Comparison of ENCODE assay signal across 7 cellular contexts in the genomic region with DNA sequence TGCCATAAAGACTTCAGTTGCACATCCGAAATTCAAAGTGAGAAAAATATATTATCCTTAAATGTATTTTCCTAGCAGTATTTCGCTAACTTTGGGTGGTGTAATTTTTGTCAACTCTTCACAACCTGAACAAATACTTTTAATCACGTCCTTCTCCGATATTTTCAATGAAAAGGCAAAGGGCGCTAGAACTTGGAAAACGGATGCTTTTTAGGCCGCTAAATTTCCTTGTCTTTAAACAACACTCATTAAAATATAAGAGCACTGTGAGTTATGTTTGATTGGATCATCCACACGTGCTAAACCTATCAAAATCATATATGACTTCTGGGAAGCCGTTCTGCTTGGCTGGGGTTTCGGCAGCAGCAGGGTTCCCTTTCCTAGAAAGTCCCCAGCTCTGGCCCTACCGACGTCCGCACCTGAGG. TPM values are rescaled to one million over a fixed set of nuclear protein-coding genes. Genes with fewer than 3 reads are reported as not detected.
DNase-seq lines count a peak whose midpoint lies in the region; ATAC-seq and TF ChIP-seq lines count a peak whose summit lies in the region.

No MANE protein-coding gene starts in this region.

- peak overlapping the region; percentile 86 for H3K9ac ChIP-seq in skeletal muscle satellite cell (ENCODE audit: low read depth, low read length)

- H3K4me1 ChIP-seq in HAP-1, result peaks cover 4% of the 10 kb centered on the region
- peaks cover 10% of the 10 kb centered on the region for H3K4me1 ChIP-seq in skeletal muscle satellite cell (ENCODE audit: control insufficient read depth, insufficient read depth, low read length)

- H3K27me3 ChIP-seq in HAP-1 (ENCODE audit: low read depth), result no peaks in the 10 kb centered on the region
- H3K27me3 ChIP-seq in skeletal muscle satellite cell (ENCODE audit: control insufficient read depth, insufficient read depth, low read length), result no peaks in the 10 kb centered on the region

- H3K36me3 ChIP-seq in HAP-1 (replicated peaks), result peaks cover 23% of the 10 kb centered on the region
- peaks cover 3% of the 10 kb centered on the region for H3K36me3 ChIP-seq in skeletal muscle satellite cell (ENCODE audit: insufficient read depth, low read length)

- ATAC-seq in SK-N-SH treated with all-trans-retinoic acid at 6 μM for 48 hours (peak; percentile 69), HG03342 (IDR thresholded peaks at IDR 0.05; ENCODE audit: unreplicated experiment) (no peak)

- no peak for TF ChIP-seq CTCF in fibroblast of the aortic adventitia (IDR thresholded peaks at IDR 0.05; ENCODE audit: insufficient read depth, low read length)

- H3K4me2 ChIP-seq in skeletal muscle satellite cell (ENCODE audit: low read length), result peak overlapping the region; percentile 89

- in situ Hi-C loops in HAP-1 (cut with MboI; ENCODE audit: low sequenced_read_pairs), result no loop called here

- H3K4me3 ChIP-seq in HAP-1, result peak overlapping the region; percentile 72
- peak overlapping the region; percentile 98 for H3K4me3 ChIP-seq in fibroblast of the aortic adventitia (ENCODE audit: low read depth, low read length)
- peak overlapping the region; percentile 82 for H3K4me3 ChIP-seq in skeletal muscle satellite cell (ENCODE audit: low read length)

- H3K9me3 ChIP-seq in HAP-1, result peaks cover 2% of the 10 kb centered on the region; the same call in 1 of the 2 replicates
- H3K9me3 ChIP-seq in skeletal muscle satellite cell (replicated peaks; ENCODE audit: low read length), result no peaks in the 10 kb centered on the region

- DNase-seq in HAP-1 (ENCODE audit: low spot score in 2 of 2) (no peak), fibroblast of the aortic adventitia (ENCODE audit: low read depth) (no peak), T-helper 9 cell (no peak), iPS-NIHi11 (ENCODE audit: low spot score) (no peak)

TF ChIP-seq in SK-N-SH treated with all-trans-retinoic acid at 6 μM for 48 hours, 23 proteins besides CTCF, POLR2A, EP300 and RAD21:
- TF ChIP-seq RARB (CRISPR knock-in tag; IDR thresholded peaks at IDR 0.05) (no peak), TCF4 (CRISPR knock-in tag; IDR thresholded peaks at IDR 0.05; ENCODE audit: borderline replicate concordance) (no peak), POU6F1 (CRISPR knock-in tag; IDR thresholded peaks at IDR 0.05; ENCODE audit: borderline replicate concordance, low read depth) (no peak), GLIS3 (CRISPR knock-in tag; IDR thresholded peaks at IDR 0.05) (no peak), ZNF70 (CRISPR knock-in tag; IDR thresholded peaks at IDR 0.05) (no peak), CREB5 (CRISPR knock-in tag; IDR thresholded peaks at IDR 0.05; ENCODE audit: low read depth) (no peak), TSHZ2 (CRISPR knock-in tag; IDR thresholded peaks at IDR 0.05) (no peak), ZNF8 (CRISPR knock-in tag; IDR thresholded peaks at IDR 0.05) (no peak), OSR1 (CRISPR knock-in tag; IDR thresholded peaks at IDR 0.05) (no peak), PPARA (CRISPR knock-in tag; IDR thresholded peaks at IDR 0.05; ENCODE audit: borderline replicate concordance) (no peak), ESRRG (CRISPR knock-in tag; IDR thresholded peaks at IDR 0.05) (no peak), ISL1 (CRISPR knock-in tag; IDR thresholded peaks at IDR 0.05) (no peak), SNAI2 (CRISPR knock-in tag; IDR thresholded peaks at IDR 0.05) (no peak), ARNTL (CRISPR knock-in tag; IDR thresholded peaks at IDR 0.05; ENCODE audit: borderline replicate concordance, low read depth) (no peak), ZFP30 (CRISPR knock-in tag; IDR thresholded peaks at IDR 0.05) (no peak), BACH2 (CRISPR knock-in tag; IDR thresholded peaks at IDR 0.05; ENCODE audit: borderline replicate concordance) (no peak)
- TF ChIP-seq, protein P1, sequence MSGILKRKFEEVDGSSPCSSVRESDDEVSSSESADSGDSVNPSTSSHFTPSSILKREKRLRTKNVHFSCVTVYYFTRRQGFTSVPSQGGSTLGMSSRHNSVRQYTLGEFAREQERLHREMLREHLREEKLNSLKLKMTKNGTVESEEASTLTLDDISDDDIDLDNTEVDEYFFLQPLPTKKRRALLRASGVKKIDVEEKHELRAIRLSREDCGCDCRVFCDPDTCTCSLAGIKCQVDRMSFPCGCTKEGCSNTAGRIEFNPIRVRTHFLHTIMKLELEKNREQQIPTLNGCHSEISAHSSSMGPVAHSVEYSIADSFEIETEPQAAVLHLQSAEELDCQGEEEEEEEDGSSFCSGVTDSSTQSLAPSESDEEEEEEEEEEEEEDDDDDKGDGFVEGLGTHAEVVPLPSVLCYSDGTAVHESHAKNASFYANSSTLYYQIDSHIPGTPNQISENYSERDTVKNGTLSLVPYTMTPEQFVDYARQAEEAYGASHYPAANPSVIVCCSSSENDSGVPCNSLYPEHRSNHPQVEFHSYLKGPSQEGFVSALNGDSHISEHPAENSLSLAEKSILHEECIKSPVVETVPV (CRISPR knock-in tag; IDR thresholded peaks at IDR 0.05), result no peak

RNA-seq across cellular contexts. Expression of gene MPHOSPH8, which starts 0.5 kb away (rescaled TPM):
- 14.0 and 48.5 TPM in 2 replicates for total RNA-seq in fibroblast of the aortic adventitia (ENCODE audit: low replicate concordance)
- 7.9 and 8.1 TPM in 2 replicates for total RNA-seq in skeletal muscle satellite cell (2012; rRNA removed)
